ENCODE assay signal across 20 cellular contexts in genomic region chr17:59028328-59028727, GRCh38.
DNase-seq lines count a peak whose midpoint lies in the region; ATAC-seq and TF ChIP-seq lines count a peak whose summit lies in the region.
"Had no signal": no experiment of that assay in that cellular context is flagged by ENCODE, and none has a peak within 500 bp of the region (broad histone marks: within the 10 kb centered on the region; RNA-seq: fewer than 3 reads in every experiment).

No MANE protein-coding gene starts in this region.

- ATAC-seq in left lobe of liver (peak; percentile 52), HG02642 (IDR thresholded peaks at IDR 0.05; ENCODE audit: poor library complexity, unreplicated experiment) (no peak)
- ATAC-seq: CD8-positive, alpha-beta T cell; SK-N-SH treated with all-trans-retinoic acid at 6 μM for 48 hours had no signal

- DNase-seq in cardiac muscle cell (ENCODE audit: low read depth in 1 of 2, low spot score in 1 of 2): no peak
- no peak for DNase-seq in cardiac septum (ENCODE audit: low spot score)
- DNase-seq in RPMI8226: peak; percentile 61
- DNase-seq in left lobe of liver (ENCODE audit: low spot score): no peak
- peak; percentile 42 for DNase-seq in superior temporal gyrus (ENCODE audit: extremely low spot score)
- DNase-seq in effector CD4-positive, alpha-beta T cell: no peak
- no peak for DNase-seq in activated effector memory CD4-positive, alpha-beta T cell treated with Interleukin-2 at 50 U/mL for 16 hours
- DNase-seq: Calu3; CD8-positive, alpha-beta T cell; DMS79 treated with DMSO at 0.1 percent for 48 hours; H7; HFFc6; NCI-H1105; NCI-H1694; NCI-H2081 treated with DMSO at 0.1 percent for 48 hours; NCI-H748 treated with DMSO at 0.1 percent for 48 hours; OCI-M1; SIG-M5 had no signal

- no peaks in the 10 kb centered on the region for H3K36me3 ChIP-seq in cardiac muscle cell

- no peaks in the 10 kb centered on the region for H3K27me3 ChIP-seq in cardiac muscle cell

- H3K4me3 ChIP-seq in cardiac muscle cell: no peak overlapping the region

- H3K4me1 ChIP-seq in cardiac muscle cell (ENCODE audit: low read depth): peaks cover 24% of the 10 kb centered on the region

- peak overlapping the region; percentile 85 for H3K27ac ChIP-seq in cardiac muscle cell

- H3K9me3 ChIP-seq in cardiac muscle cell (ENCODE audit: low read depth): no peaks in the 10 kb centered on the region

- intact Hi-C loops in cardiac septum (cut with DNase I): no loop called here

- TF ChIP-seq CTCF in cardiac muscle cell (IDR thresholded peaks at IDR 0.05; ENCODE audit: low read depth, low read length): no peak

Comparison
In these comparisons a context has a peak if more than half of its experiments do, and no peak if none do; other contexts are left out.
1. DNase-seq: peak in RPMI8226 (single experiment) and superior temporal gyrus (single experiment); none in cardiac muscle cell (0 of 2), cardiac septum (single experiment), left lobe of liver (single experiment), effector CD4-positive, alpha-beta T cell (single experiment) and activated effector memory CD4-positive, alpha-beta T cell treated with Interleukin-2 at 50 U/mL for 16 hours (single experiment).